28 cellular contexts compared by ENCODE assay signal in the genomic region with DNA sequence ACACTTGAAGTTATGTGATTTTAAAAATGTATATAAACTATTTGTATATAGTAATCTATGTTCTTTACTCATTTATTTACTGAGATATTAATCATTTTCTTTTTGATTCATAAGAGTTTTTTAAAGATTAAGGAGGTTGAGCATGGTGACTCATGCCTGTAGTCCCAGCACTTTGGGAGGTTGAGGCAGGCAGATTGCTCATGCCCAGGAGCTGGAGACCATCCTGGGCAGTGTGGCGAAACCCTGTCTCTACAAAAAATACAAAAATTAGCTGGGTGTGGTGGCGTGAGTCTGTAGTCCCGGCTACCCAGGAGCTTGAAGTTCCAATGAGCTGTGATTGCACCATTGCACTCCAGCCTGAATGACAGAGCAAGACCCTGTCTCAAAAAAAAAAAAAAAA.
"Had no signal": no experiment of that assay in that cellular context is flagged by ENCODE, and none has a peak within 500 bp of the region (broad histone marks: within the 10 kb centered on the region; RNA-seq: fewer than 3 reads in every experiment).

No MANE protein-coding gene starts in this region.

- H3K27ac ChIP-seq: coronary artery, dorsolateral prefrontal cortex, epithelial cell of prostate, esophagus muscularis mucosa, foreskin keratinocyte, gastroesophageal sphincter, heart right ventricle, left ventricle myocardium inferior, lower lobe of right lung had no signal

- FAIRE-seq: colon, endothelial cell of umbilical vein, frontal cortex, islet of Langerhans, kidney had no signal

- H3K4me1 ChIP-seq: esophagus muscularis mucosa, foreskin keratinocyte, gastroesophageal sphincter, heart right ventricle, left ventricle myocardium inferior, lower lobe of right lung had no signal

- H3K4me3 Mint-ChIP-seq: mesothelial cell of epicardium, naive B cell had no signal

- H3K27ac Mint-ChIP-seq: mesothelial cell of epicardium, naive B cell had no signal

- DNase-seq: dermis blood vessel endothelial cell; dorsolateral prefrontal cortex; effector CD4-positive, alpha-beta T cell; effector memory CD4-positive, alpha-beta T cell; erythroblast; glutamatergic neuron; head of caudate nucleus; heart right ventricle; hippocampal formation; kidney; kidney glomerular epithelial cell; left colon; left ventricle myocardium inferior; lower lobe of right lung; mesenchymal stem cell; mucosa of descending colon; naive B cell had no signal

- H3K27me3 ChIP-seq: esophagus muscularis mucosa, foreskin keratinocyte, gastroesophageal sphincter, heart right ventricle had no signal

- H3K36me3 ChIP-seq: esophagus muscularis mucosa, gastroesophageal sphincter, heart right ventricle, lower lobe of right lung had no signal

- H3K4me1 Mint-ChIP-seq: mesothelial cell of epicardium, naive B cell had no signal

- H3K4me3 ChIP-seq: coronary artery, dorsolateral prefrontal cortex, esophagus muscularis mucosa, gastroesophageal sphincter, heart right ventricle, left ventricle myocardium inferior, lower lobe of right lung, mucosa of descending colon had no signal

- ATAC-seq: foreskin keratinocyte, gastroesophageal sphincter, heart right ventricle, left colon, left lobe of liver, lower lobe of right lung, mucosa of descending colon had no signal
